28 cellular contexts compared by ENCODE assay signal in the genomic region with DNA sequence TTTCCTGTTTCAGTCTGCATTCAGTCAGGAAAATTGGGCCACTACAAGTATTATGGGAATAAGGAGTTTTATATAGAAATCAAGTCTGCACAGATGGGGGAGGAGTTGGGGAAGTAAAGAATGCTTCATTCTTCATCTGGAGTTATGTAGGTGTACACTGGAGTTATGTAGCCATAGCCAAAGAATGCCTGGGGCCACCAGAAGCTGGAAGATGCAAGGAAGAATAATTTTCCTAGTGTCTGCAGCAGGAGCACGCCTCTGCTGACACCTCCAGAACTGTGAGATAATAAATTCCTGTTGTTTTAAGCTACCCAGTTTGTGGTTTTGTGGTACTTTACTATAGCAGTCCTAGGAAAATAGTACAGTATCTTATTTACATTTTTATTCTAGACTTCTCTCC.
"Had no signal": no experiment of that assay in that cellular context is flagged by ENCODE, and none has a peak within 500 bp of the region (broad histone marks: within the 10 kb centered on the region; RNA-seq: fewer than 3 reads in every experiment).

No MANE protein-coding gene starts in this region.

- H3K4me1 Mint-ChIP-seq: immature natural killer cell; memory B cell; nephron; stimulated activated effector memory CD8-positive, alpha-beta T cell treated with anti-CD3 and anti-CD28 coated beads, Interleukin-12 subunit alpha, Interleukin-12 subunit beta, amount 100 ng/mL, for 72 hours had no signal

- H3K27me3 ChIP-seq: neutrophil, right lobe of liver, suprapubic skin, tibial artery, upper lobe of right lung had no signal

- H3K27me3 Mint-ChIP-seq: naive thymus-derived CD4-positive, alpha-beta T cell; stimulated activated naive CD8-positive, alpha-beta T cell treated with anti-CD3 and anti-CD28 coated beads, Interleukin-15, Interleukin-2, amounts not matched to agents 100 ng/mL and 50 ng/mL, for 24 hours had no signal

- H3K79me2 ChIP-seq: parathyroid adenoma had no signal

- H3K9me3 Mint-ChIP-seq: memory B cell; nephron; stimulated activated effector memory CD8-positive, alpha-beta T cell treated with anti-CD3 and anti-CD28 coated beads, Interleukin-12 subunit alpha, Interleukin-12 subunit beta, amount 100 ng/mL, for 72 hours; stimulated activated naive CD8-positive, alpha-beta T cell treated with anti-CD3 and anti-CD28 coated beads, Interleukin-15, Interleukin-2, amounts not matched to agents 100 ng/mL and 50 ng/mL, for 24 hours had no signal

- H3K9me3 ChIP-seq: left ventricle myocardium inferior, mucosa of descending colon, neutrophil, psoas muscle, right lobe of liver, suprapubic skin, thoracic aorta, tibial artery, upper lobe of right lung had no signal

- H3K9ac ChIP-seq: parathyroid adenoma had no signal

- H3K27ac Mint-ChIP-seq: immature natural killer cell; memory B cell; nephron; stimulated activated effector memory CD8-positive, alpha-beta T cell treated with anti-CD3 and anti-CD28 coated beads, Interleukin-12 subunit alpha, Interleukin-12 subunit beta, amount 100 ng/mL, for 72 hours; stimulated activated naive CD8-positive, alpha-beta T cell treated with anti-CD3 and anti-CD28 coated beads, Interleukin-15, Interleukin-2, amounts not matched to agents 100 ng/mL and 50 ng/mL, for 24 hours had no signal

- FAIRE-seq: islet of Langerhans, urothelium cell line had no signal

- ATAC-seq: mucosa of descending colon; naive thymus-derived CD4-positive, alpha-beta T cell; psoas muscle; right lobe of liver; stimulated activated effector memory CD8-positive, alpha-beta T cell treated with anti-CD3 and anti-CD28 coated beads, Interleukin-12 subunit alpha, Interleukin-12 subunit beta, amount 100 ng/mL, for 72 hours; upper lobe of right lung had no signal

- H3K36me3 Mint-ChIP-seq: immature natural killer cell; memory B cell; stimulated activated effector memory CD8-positive, alpha-beta T cell treated with anti-CD3 and anti-CD28 coated beads, Interleukin-12 subunit alpha, Interleukin-12 subunit beta, amount 100 ng/mL, for 72 hours had no signal

- H3K4me1 ChIP-seq: left ventricle myocardium inferior, parathyroid adenoma, psoas muscle, right lobe of liver, suprapubic skin, tibial artery, upper lobe of right lung had no signal

- H3K36me3 ChIP-seq: left ventricle myocardium inferior, neutrophil, right lobe of liver, suprapubic skin, thoracic aorta, tibial artery, upper lobe of right lung had no signal

- H3K4me3 Mint-ChIP-seq: immature natural killer cell; memory B cell; naive thymus-derived CD4-positive, alpha-beta T cell; nephron; neural crest cell; stimulated activated effector memory CD8-positive, alpha-beta T cell treated with anti-CD3 and anti-CD28 coated beads, Interleukin-12 subunit alpha, Interleukin-12 subunit beta, amount 100 ng/mL, for 72 hours; stimulated activated naive CD8-positive, alpha-beta T cell treated with anti-CD3 and anti-CD28 coated beads, Interleukin-15, Interleukin-2, amounts not matched to agents 100 ng/mL and 50 ng/mL, for 24 hours had no signal

- H2AFZ ChIP-seq: parathyroid adenoma had no signal

- H3K27ac ChIP-seq: left ventricle myocardium inferior, neutrophil, parathyroid adenoma, psoas muscle, right lobe of liver, suprapubic skin, thoracic aorta, tibial artery, upper lobe of right lung had no signal

- H3K4me3 ChIP-seq: left ventricle myocardium inferior, lung, mucosa of descending colon, psoas muscle, right lobe of liver, smooth muscle cell, suprapubic skin, thoracic aorta, tibial artery, upper lobe of right lung had no signal

- DNase-seq: hypothalamus; immature natural killer cell; left ventricle myocardium inferior; midbrain; mucosa of descending colon; naive thymus-derived CD4-positive, alpha-beta T cell; occipital lobe; psoas muscle; right lobe of liver; stimulated activated CD4-positive, alpha-beta T cell treated with anti-CD3 and anti-CD28 coated beads, Interleukin-1b, Interleukin-23, amount 100 ng/mL, for 48 hours; stimulated activated CD4-positive, alpha-beta T cell treated with anti-CD3 and anti-CD28 coated beads, Interleukin-2, amount 100 ng/mL, for 48 hours; stimulated activated naive CD4-positive, alpha-beta T cell; tibial artery; trophoblast cell; upper lobe of right lung had no signal

- H3K4me2 ChIP-seq: smooth muscle cell had no signal
